In the genomic region with DNA sequence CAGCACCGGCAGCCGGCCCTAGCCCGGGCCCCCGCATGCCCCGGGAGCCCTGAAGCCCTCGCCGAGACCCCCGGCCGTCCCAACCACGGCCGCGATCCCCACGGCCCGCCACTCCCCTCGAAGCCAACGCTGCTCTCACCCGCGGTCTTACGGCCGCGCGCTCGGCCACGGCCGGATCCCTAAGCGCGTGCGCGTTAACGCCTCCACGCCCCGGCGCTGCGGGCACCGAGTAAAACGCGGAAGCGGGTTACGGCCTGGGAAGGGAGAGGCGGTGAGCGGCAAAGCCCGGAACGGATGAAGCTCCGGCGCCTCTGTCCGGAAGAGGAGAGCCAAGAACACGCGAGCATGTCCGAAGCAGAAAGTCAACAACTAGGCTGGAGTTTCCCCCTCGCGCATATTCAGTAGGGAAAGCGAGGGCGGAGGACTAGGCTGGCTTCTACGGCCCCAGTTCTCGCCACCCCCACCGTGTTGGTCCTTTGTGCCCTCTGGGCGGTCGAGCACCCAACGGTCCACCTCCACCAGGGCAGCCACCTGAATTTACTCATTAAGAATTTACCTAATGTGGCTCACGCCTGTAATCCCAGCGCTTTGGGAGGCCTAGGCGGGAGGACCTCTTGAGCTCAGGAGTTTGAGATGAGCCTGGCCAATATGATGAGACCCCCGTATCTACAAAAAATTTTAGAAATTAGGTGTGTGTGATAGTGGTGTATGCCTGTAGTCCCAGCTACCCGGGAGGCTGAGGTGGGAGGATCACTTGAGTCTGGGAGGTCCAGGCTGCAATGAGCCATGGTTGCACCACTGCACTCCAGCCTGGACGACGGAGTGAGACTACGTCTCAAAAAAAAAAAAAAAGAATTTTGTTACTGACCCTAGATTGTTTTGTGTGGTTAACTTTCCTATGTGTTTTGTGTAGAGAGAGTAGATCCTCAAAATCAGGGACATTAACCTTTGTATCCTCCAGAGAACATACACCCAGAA, we compare ENCODE assay signal across 1 cellular context.
TF ChIP-seq lines count a peak whose summit lies in the region.

Gene KANSL3, minus strand, starts transcription at position 169 of the 978 bp plus-strand sequence. CDS start 1,177 bp downstream, outside the sequence.

TF ChIP-seq in WTC11, 78 proteins besides CTCF, POLR2A, EP300 and RAD21 (continued from another document):
- TF ChIP-seq, protein P1, sequence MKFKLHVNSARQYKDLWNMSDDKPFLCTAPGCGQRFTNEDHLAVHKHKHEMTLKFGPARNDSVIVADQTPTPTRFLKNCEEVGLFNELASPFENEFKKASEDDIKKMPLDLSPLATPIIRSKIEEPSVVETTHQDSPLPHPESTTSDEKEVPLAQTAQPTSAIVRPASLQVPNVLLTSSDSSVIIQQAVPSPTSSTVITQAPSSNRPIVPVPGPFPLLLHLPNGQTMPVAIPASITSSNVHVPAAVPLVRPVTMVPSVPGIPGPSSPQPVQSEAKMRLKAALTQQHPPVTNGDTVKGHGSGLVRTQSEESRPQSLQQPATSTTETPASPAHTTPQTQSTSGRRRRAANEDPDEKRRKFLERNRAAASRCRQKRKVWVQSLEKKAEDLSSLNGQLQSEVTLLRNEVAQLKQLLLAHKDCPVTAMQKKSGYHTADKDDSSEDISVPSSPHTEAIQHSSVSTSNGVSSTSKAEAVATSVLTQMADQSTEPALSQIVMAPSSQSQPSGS (CRISPR knock-in tag; IDR thresholded peaks at IDR 0.05; ENCODE audit: borderline replicate concordance, low read depth) = peak; percentile 59; the same call in 1 of the 2 replicates
- TF ChIP-seq ETV6 (CRISPR knock-in tag; IDR thresholded peaks at IDR 0.05) (peak; percentile 97), TEAD1 (CRISPR knock-in tag; IDR thresholded peaks at IDR 0.05) (peak; percentile 94), USF1 (CRISPR knock-in tag; IDR thresholded peaks at IDR 0.05) (peak; percentile 58; the same call in 1 of the 2 replicates), TP53 (CRISPR knock-in tag; IDR thresholded peaks at IDR 0.05) (0 out of 2 replicates have a peak, but pooled peaks have one; percentile 47), ZNF281 (CRISPR knock-in tag; IDR thresholded peaks at IDR 0.05) (no peak), OVOL2 (CRISPR knock-in tag; IDR thresholded peaks at IDR 0.05; ENCODE audit: borderline replicate concordance) (no peak), GRHL2 (CRISPR knock-in tag; IDR thresholded peaks at IDR 0.05; ENCODE audit: insufficient replicate concordance, severe bottlenecking) (no peak), CREM (CRISPR knock-in tag; IDR thresholded peaks at IDR 0.05) (0 out of 2 replicates have a peak, but pooled peaks have one; percentile 71), ZNF423 (CRISPR knock-in tag; IDR thresholded peaks at IDR 0.05) (no peak), PRRX2 (CRISPR knock-in tag; IDR thresholded peaks at IDR 0.05) (no peak), TCF7 (CRISPR knock-in tag; IDR thresholded peaks at IDR 0.05; ENCODE audit: low read depth) (no peak), JUN (CRISPR knock-in tag; IDR thresholded peaks at IDR 0.05) (no peak), NR3C1 (CRISPR knock-in tag; conservative IDR thresholded peaks at IDR 0.05; ENCODE audit: low read depth) (peak; percentile 72; the same call in 1 of the 2 replicates), SOX15 (CRISPR knock-in tag; IDR thresholded peaks at IDR 0.05) (no peak), ZNF121 (CRISPR knock-in tag; IDR thresholded peaks at IDR 0.05) (peak; percentile 52; the same call in 1 of the 2 replicates), ESRRA (CRISPR knock-in tag; IDR thresholded peaks at IDR 0.05; ENCODE audit: borderline replicate concordance) (peak; percentile 92; the same call in 1 of the 2 replicates), FOXK1 (CRISPR knock-in tag; IDR thresholded peaks at IDR 0.05) (peak; percentile 90), ATF6 (CRISPR knock-in tag; IDR thresholded peaks at IDR 0.05) (no peak), SP1 (CRISPR knock-in tag; conservative IDR thresholded peaks at IDR 0.05) (peak; percentile 99), SMAD4 (CRISPR knock-in tag; IDR thresholded peaks at IDR 0.05) (no peak), ELF4 (CRISPR knock-in tag; IDR thresholded peaks at IDR 0.05; ENCODE audit: low read depth) (no peak)
- TF ChIP-seq, protein P2, sequence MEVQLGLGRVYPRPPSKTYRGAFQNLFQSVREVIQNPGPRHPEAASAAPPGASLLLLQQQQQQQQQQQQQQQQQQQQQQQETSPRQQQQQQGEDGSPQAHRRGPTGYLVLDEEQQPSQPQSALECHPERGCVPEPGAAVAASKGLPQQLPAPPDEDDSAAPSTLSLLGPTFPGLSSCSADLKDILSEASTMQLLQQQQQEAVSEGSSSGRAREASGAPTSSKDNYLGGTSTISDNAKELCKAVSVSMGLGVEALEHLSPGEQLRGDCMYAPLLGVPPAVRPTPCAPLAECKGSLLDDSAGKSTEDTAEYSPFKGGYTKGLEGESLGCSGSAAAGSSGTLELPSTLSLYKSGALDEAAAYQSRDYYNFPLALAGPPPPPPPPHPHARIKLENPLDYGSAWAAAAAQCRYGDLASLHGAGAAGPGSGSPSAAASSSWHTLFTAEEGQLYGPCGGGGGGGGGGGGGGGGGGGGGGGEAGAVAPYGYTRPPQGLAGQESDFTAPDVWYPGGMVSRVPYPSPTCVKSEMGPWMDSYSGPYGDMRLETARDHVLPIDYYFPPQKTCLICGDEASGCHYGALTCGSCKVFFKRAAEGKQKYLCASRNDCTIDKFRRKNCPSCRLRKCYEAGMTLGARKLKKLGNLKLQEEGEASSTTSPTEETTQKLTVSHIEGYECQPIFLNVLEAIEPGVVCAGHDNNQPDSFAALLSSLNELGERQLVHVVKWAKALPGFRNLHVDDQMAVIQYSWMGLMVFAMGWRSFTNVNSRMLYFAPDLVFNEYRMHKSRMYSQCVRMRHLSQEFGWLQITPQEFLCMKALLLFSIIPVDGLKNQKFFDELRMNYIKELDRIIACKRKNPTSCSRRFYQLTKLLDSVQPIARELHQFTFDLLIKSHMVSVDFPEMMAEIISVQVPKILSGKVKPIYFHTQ (CRISPR knock-in tag; IDR thresholded peaks at IDR 0.05) = no peak
- TF ChIP-seq, protein P3, sequence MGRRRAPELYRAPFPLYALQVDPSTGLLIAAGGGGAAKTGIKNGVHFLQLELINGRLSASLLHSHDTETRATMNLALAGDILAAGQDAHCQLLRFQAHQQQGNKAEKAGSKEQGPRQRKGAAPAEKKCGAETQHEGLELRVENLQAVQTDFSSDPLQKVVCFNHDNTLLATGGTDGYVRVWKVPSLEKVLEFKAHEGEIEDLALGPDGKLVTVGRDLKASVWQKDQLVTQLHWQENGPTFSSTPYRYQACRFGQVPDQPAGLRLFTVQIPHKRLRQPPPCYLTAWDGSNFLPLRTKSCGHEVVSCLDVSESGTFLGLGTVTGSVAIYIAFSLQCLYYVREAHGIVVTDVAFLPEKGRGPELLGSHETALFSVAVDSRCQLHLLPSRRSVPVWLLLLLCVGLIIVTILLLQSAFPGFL (CRISPR knock-in tag; IDR thresholded peaks at IDR 0.05; ENCODE audit: borderline replicate concordance) = 0 out of 2 replicates have a peak, but pooled peaks have one; percentile 63
- TF ChIP-seq, protein P4, sequence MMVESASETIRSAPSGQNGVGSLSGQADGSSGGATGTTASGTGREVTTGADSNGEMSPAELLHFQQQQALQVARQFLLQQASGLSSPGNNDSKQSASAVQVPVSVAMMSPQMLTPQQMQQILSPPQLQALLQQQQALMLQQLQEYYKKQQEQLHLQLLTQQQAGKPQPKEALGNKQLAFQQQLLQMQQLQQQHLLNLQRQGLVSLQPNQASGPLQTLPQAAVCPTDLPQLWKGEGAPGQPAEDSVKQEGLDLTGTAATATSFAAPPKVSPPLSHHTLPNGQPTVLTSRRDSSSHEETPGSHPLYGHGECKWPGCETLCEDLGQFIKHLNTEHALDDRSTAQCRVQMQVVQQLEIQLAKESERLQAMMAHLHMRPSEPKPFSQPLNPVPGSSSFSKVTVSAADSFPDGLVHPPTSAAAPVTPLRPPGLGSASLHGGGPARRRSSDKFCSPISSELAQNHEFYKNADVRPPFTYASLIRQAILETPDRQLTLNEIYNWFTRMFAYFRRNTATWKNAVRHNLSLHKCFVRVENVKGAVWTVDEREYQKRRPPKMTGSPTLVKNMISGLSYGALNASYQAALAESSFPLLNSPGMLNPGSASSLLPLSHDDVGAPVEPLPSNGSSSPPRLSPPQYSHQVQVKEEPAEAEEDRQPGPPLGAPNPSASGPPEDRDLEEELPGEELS (CRISPR knock-in tag; IDR thresholded peaks at IDR 0.05) = peak; percentile 94
- TF ChIP-seq, protein P5, sequence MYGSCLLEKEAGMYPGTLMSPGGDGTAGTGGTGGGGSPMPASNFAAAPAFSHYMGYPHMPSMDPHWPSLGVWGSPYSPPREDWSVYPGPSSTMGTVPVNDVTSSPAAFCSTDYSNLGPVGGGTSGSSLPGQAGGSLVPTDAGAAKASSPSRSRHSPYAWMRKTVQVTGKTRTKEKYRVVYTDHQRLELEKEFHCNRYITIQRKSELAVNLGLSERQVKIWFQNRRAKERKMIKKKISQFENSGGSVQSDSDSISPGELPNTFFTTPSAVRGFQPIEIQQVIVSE (CRISPR knock-in tag; IDR thresholded peaks at IDR 0.05; ENCODE audit: borderline replicate concordance) = no peak
